In the genomic region with DNA sequence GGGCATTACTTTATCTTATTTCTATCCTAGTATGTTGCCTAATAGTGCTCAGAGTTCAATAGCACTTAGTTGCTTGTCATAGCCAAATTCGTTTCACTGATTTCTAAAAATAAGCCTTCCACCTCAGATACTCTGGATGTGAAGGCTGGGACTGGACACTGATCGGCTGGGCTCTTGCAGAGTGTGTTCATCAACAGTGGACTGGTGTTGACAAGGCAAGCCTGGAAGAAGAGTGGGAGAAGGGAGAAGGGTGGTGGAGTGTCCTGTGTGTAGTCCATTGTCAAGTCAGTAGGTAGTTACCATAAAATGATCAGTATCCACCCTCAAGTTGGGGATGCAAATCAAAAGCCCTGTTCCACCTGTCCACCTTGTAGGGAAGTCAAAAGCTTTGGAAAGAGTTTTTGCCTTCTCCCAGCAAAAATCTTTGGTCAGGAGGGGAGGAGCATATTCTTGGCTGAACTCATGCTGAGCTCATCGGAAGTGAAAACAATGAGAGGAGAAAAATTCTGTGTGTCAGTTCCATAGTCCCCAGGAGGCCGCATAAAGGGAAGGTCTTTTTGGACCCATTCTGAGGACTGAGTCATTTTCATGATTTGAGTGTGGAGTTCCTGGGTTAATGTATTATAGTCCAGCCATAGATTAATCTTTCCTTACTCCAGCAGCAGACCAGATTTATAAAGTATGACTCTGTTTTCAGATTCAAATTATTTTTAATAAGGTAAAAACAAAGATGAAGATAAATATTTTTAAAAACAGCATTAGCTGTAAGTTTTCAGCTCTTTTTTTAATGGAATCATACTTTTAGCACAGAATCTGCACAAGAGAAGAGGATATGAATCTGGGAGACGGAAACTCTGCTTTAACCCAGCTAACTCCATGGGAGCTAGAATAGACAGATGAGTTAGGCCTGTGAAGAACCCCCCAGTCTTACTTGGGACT, we compare ENCODE assay signal across 8 cellular contexts.
A peak's percentile ranks its signal among the peaks of the same experiment; 100 is the strongest.
DNase-seq lines count a peak whose midpoint lies in the region; ATAC-seq and TF ChIP-seq lines count a peak whose summit lies in the region.

No MANE protein-coding gene starts in this region.

- TF ChIP-seq CTCF in AG04450 (IDR thresholded peaks at IDR 0.05; ENCODE audit: low read depth, low read length) (no peak), IMR-90 (conservative IDR thresholded peaks at IDR 0.05; ENCODE audit: low read depth, low read length) (no peak)

- no peak for TF ChIP-seq POLR2A in IMR-90 (IDR thresholded peaks at IDR 0.05; ENCODE audit: low read depth, low read length)

- peaks cover 22 to 73% of the 10 kb centered on the region in 2 experiments for H3K79me1 ChIP-seq in IMR-90 (ENCODE audit: low read depth in 1 of 2, low read length in 2 of 2)

- peak overlapping the region; percentile 93 for H2BK20ac ChIP-seq in IMR-90 (ENCODE audit: low read depth, low read length)

- H2BK5ac ChIP-seq in IMR-90 (ENCODE audit: low read depth, low read length, poor library complexity, severe bottlenecking) = peak overlapping the region; percentile 94

- no peaks in the 10 kb centered on the region for H3K27me3 ChIP-seq in AG04450 (ENCODE audit: control insufficient read depth, insufficient read depth, low read length)
- no peaks in the 10 kb centered on the region for H3K27me3 ChIP-seq in IMR-90 (ENCODE audit: control insufficient read depth, insufficient read depth, low read length)
- H3K27me3 ChIP-seq in subcutaneous abdominal adipose tissue (ENCODE audit: control insufficient read depth in 5 of 5, insufficient read depth in 4 of 5, low read length in 5 of 5) = no peaks in the 10 kb centered on the region

- H3K4ac ChIP-seq in IMR-90 (ENCODE audit: low read depth, low read length) = peak overlapping the region; percentile 93

- H2BK15ac ChIP-seq in IMR-90 (ENCODE audit: low read depth, low read length) = peak overlapping the region; percentile 93

- no peak overlapping the region for H2AFZ ChIP-seq in IMR-90 (replicated peaks; ENCODE audit: low read length, poor library complexity)

- peaks cover 31% of the 10 kb centered on the region for H3K4me1 ChIP-seq in IMR-90 (ENCODE audit: control insufficient read depth, insufficient read depth, low read length)
- peaks cover 6 to 51% (median 41%) of the 10 kb centered on the region in 5 donors for H3K4me1 ChIP-seq in subcutaneous abdominal adipose tissue (ENCODE audit: control insufficient read depth in 5 of 5, insufficient read depth in 5 of 5, low read length in 5 of 5)

- H3K9ac ChIP-seq in IMR-90 (ENCODE audit: low read depth, low read length) (peak overlapping the region; percentile 55; the same call in 1 of the 2 replicates), subcutaneous abdominal adipose tissue (ENCODE audit: low read length in 5 of 5) (peak overlapping the region in 4 of 5 donors; percentile 7 to 49 (median 35))

- H3K4me2 ChIP-seq in IMR-90 (ENCODE audit: low read depth, low read length) = peak overlapping the region; percentile 64

- H3K9me3 ChIP-seq in AG04450 (ENCODE audit: control insufficient read depth, insufficient read depth, low read length) (no peaks in the 10 kb centered on the region), IMR-90 (ENCODE audit: control insufficient read depth, insufficient read depth, low read length) (no peaks in the 10 kb centered on the region), subcutaneous abdominal adipose tissue (ENCODE audit: control insufficient read depth in 5 of 5, low read length in 5 of 5) (no peaks in the 10 kb centered on the region)

- H2BK120ac ChIP-seq in IMR-90 (ENCODE audit: low read depth, low read length) = peak overlapping the region; percentile 85

- no TSS peak for BruUV-seq in IMR-90 (replicated peaks; lab: Mats Ljungman, UMichigan)

- POLR2A ChIA-PET in AG04450 (lab: Yijun Ruan, JAX) = interaction anchor here (0.7 to 1.4 kb wide), 3 partner anchors 16 to 43 kb away, joined by 3 to 7 read pairs (median 3); no protein-coding TSS in a partner anchor
- POLR2A ChIA-PET in IMR-90 (lab: Charles Lee; ENCODE audit: unreplicated experiment) = no interaction called here

- peak overlapping the region; percentile 59 for H4K5ac ChIP-seq in IMR-90 (ENCODE audit: low read depth, low read length)

- no peak for TF ChIP-seq RAD21 in IMR-90 (IDR thresholded peaks at IDR 0.05; ENCODE audit: low read length)

- H3K4me3 ChIP-seq in AG04450 (ENCODE audit: low read depth, low read length) (no peak overlapping the region), IMR-90 (ENCODE audit: insufficient read depth, low read depth, low read length) (no peak overlapping the region), subcutaneous abdominal adipose tissue (ENCODE audit: low read depth in 1 of 5, low read length in 5 of 5) (peak overlapping the region in 1 of 5 donors; percentile 8)

- intact Hi-C loops in IMR-90 (cut with micrococcal nuclease) = no loop called here

- CTCF ChIA-PET in AG04450 (lab: Charles Lee) (interaction anchor here (0.6 to 3.9 kb wide), 6 partner anchors 13 to 294 kb away, joined by 3 to 26 read pairs (median 5); no protein-coding TSS in a partner anchor), IMR-90 (lab: Yijun Ruan, JAX) (interaction anchor here (0.6 to 1.6 kb wide), 5 partner anchors 9 to 19 kb away, joined by 3 to 10 read pairs (median 3); no protein-coding TSS in a partner anchor)

- ATAC-seq in IMR-90 (ENCODE audit: low read depth) (peak; percentile 57), HG02759 (IDR thresholded peaks at IDR 0.05; ENCODE audit: unreplicated experiment) (no peak)

- in situ Hi-C loops in IMR-90 (cut with MboI; ENCODE audit: low sequenced_read_pairs) = no loop called here

- WGBS in IMR-90 (ENCODE audit: extremely low coverage in 2 of 2, insufficient read length in 1 of 2), 2 experiments = no CpG with 5 or more reads among the region's 5 CpGs

- H4K8ac ChIP-seq in IMR-90 (ENCODE audit: low read depth in 2 of 2, low read length in 2 of 2) = peak overlapping the region; percentile 79 to 88

- H3K27ac ChIP-seq in AG04450 (ENCODE audit: low read depth, low read length) (peak overlapping the region; percentile 73), IMR-90 (ENCODE audit: insufficient read depth, low read length) (peak overlapping the region; percentile 80), caudate nucleus (ENCODE audit: low read depth, low read length) (peak overlapping the region; percentile 52), subcutaneous abdominal adipose tissue (ENCODE audit: low read depth, low read length) (peak overlapping the region; percentile 93)

- DNase-seq in AG04450 (ENCODE audit: low read depth, low spot score) = no peak
- DNase-seq in IMR-90 = peak; percentile 90
- peak in 10 of 61 donors; percentile 2 to 58 (median 18) for DNase-seq in caudate nucleus (lab: John Stamatoyannopoulos, UW)
- peak; percentile 97 for DNase-seq in kidney tubule cell (ENCODE audit: low spot score)
- no peak for DNase-seq in NCI-H510A treated with DMSO at 0.1 percent for 48 hours (lab: John Stamatoyannopoulos, UW)
- no peak for DNase-seq in stimulated activated CD4-positive, alpha-beta T cell treated with anti-CD3 and anti-CD28 coated beads, Interleukin-2, amount 100 ng/mL, for 24 hours

- peak overlapping the region; percentile 92 for H3K14ac ChIP-seq in IMR-90 (replicated peaks; ENCODE audit: low read depth, low read length)

- peaks cover 11% of the 10 kb centered on the region; the same call in 1 of the 2 replicates for H4K20me1 ChIP-seq in IMR-90 (ENCODE audit: insufficient read depth, low read length)

- dilution Hi-C loops in IMR-90 (cut with HindIII; ENCODE audit: low sequenced_read_pairs, unreplicated experiment) = no loop called here

- peak overlapping the region; percentile 94 for H3K23ac ChIP-seq in IMR-90 (ENCODE audit: low read depth, low read length)

- peak overlapping the region; percentile 78 for H3K56ac ChIP-seq in IMR-90 (ENCODE audit: extremely low read depth, insufficient read depth, low read length)

- H3K18ac ChIP-seq in IMR-90 (ENCODE audit: low read depth, low read length) = peak overlapping the region; percentile 74; the same call in 1 of the 2 replicates

- H2AK5ac ChIP-seq in IMR-90 (ENCODE audit: low read depth, low read length) = peak overlapping the region; percentile 96

- H2AK9ac ChIP-seq in IMR-90 (replicated peaks; ENCODE audit: low read depth, low read length, poor library complexity) = peak overlapping the region; percentile 88

- peaks cover 25% of the 10 kb centered on the region for H3K9me1 ChIP-seq in IMR-90 (ENCODE audit: insufficient read depth, low read length)

- H3K36me3 ChIP-seq in IMR-90 (ENCODE audit: control insufficient read depth, insufficient read depth, low read length) = peaks cover 9% of the 10 kb centered on the region
- H3K36me3 ChIP-seq in subcutaneous abdominal adipose tissue (ENCODE audit: control insufficient read depth in 5 of 5, insufficient read depth in 5 of 5, low read length in 5 of 5) = peaks cover 5 to 26% (median 19%) of the 10 kb centered on the region in 5 donors

- peak overlapping the region; percentile 89 for H4K91ac ChIP-seq in IMR-90 (ENCODE audit: insufficient read depth, low read depth, low read length)

TF ChIP-seq in IMR-90, 13 proteins besides CTCF, POLR2A, EP300 and RAD21:
- TF ChIP-seq RFX5 (IDR thresholded peaks at IDR 0.05; ENCODE audit: low read depth, low read length) (no peak), CEBPB (IDR thresholded peaks at IDR 0.05; ENCODE audit: low read depth, low read length) (peak; percentile 57; the same call in 1 of the 2 replicates), BHLHE40 (IDR thresholded peaks at IDR 0.05; ENCODE audit: low read depth, low read length) (no peak), FOS (IDR thresholded peaks at IDR 0.05; ENCODE audit: low read depth, low read length) (0 out of 2 replicates have a peak, but pooled peaks have one; percentile 7), MAFK (IDR thresholded peaks at IDR 0.05; ENCODE audit: low read depth, low read length) (peak; percentile 59)
- TF ChIP-seq, protein P1, sequence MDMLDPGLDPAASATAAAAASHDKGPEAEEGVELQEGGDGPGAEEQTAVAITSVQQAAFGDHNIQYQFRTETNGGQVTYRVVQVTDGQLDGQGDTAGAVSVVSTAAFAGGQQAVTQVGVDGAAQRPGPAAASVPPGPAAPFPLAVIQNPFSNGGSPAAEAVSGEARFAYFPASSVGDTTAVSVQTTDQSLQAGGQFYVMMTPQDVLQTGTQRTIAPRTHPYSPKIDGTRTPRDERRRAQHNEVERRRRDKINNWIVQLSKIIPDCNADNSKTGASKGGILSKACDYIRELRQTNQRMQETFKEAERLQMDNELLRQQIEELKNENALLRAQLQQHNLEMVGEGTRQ (IDR thresholded peaks at IDR 0.05; ENCODE audit: low read depth, low read length) = no peak

Comparison
In these comparisons a context has a peak if more than half of its experiments do, and no peak if none do; other contexts are left out.
1. DNase-seq: peak in IMR-90 (single experiment) and kidney tubule cell (single experiment); none in AG04450 (single experiment), NCI-H510A treated with DMSO at 0.1 percent for 48 hours (single experiment) and stimulated activated CD4-positive, alpha-beta T cell treated with anti-CD3 and anti-CD28 coated beads, Interleukin-2, amount 100 ng/mL, for 24 hours (0 of 2).
2. Peak in every context shown above with its lines, with median percentiles within 50 percentile points of each other: H3K27ac ChIP-seq.